ENCODE assay signal across 1 cellular context in genomic region chr9:134328841-134329575, GRCh38.
TF ChIP-seq lines count a peak whose summit lies in the region.

No MANE protein-coding gene starts in this region.

TF ChIP-seq in HCT116, 20 proteins besides CTCF, POLR2A, EP300 and RAD21 (continued from another document):
- TF ChIP-seq REST (IDR thresholded peaks at IDR 0.05; ENCODE audit: low read depth) (no peak), POLR2AphosphoS5 (IDR thresholded peaks at IDR 0.05; ENCODE audit: low read depth, low read length) (no peak), EZH2 (IDR thresholded peaks at IDR 0.05) (no peak)
